Comparison of ENCODE assay signal across 9 cellular contexts in genomic region chr16:66524601-66525164, GRCh38. TPM values are rescaled to one million over a fixed set of nuclear protein-coding genes. Genes with fewer than 3 reads are reported as not detected.
DNase-seq lines count a peak whose midpoint lies in the region; ATAC-seq and TF ChIP-seq lines count a peak whose summit lies in the region.
"Had no signal": no experiment of that assay in that cellular context is flagged by ENCODE, and none has a peak within 500 bp of the region (broad histone marks: within the 10 kb centered on the region; RNA-seq: fewer than 3 reads in every experiment).

No MANE protein-coding gene starts in this region.

- H3K27ac ChIP-seq in colonic mucosa = peak overlapping the region; percentile 73

- H3K4me1 Mint-ChIP-seq in stimulated activated memory B cell treated with anti-CD40 and anti-IgM and Interleukin-4, amounts not matched to agents 10 μg/mL and 1 μg/mL and 100 μg/mL, for 72 hours = peaks cover 66% of the 10 kb centered on the region

- H3K4me2 ChIP-seq in Loucy (ENCODE audit: low read depth, low read length, poor library complexity, severe bottlenecking) = peak overlapping the region; percentile 71

- peak overlapping the region; percentile 63 for H3K9ac ChIP-seq in Loucy (ENCODE audit: low read depth, low read length, poor library complexity, severe bottlenecking)
- H3K9ac ChIP-seq in colonic mucosa (ENCODE audit: low read depth in 2 of 2, low read length in 2 of 2) = peak overlapping the region; percentile 0 to 26

- H3K36me3 ChIP-seq in Loucy (ENCODE audit: insufficient read depth, low read length) (peaks cover 5% of the 10 kb centered on the region; the same call in 1 of the 2 replicates), colonic mucosa (no peaks in the 10 kb centered on the region)

- H3K9me2 ChIP-seq in Loucy (replicated peaks; ENCODE audit: low read depth, low read length) = no peaks in the 10 kb centered on the region

- TF ChIP-seq CTCF in Loucy (conservative IDR thresholded peaks at IDR 0.05; ENCODE audit: low read length) (peak; percentile 22; the same call in 1 of the 2 replicates), colonic mucosa (IDR thresholded peaks at IDR 0.05) (no peak)

- H3K27ac Mint-ChIP-seq in stimulated activated memory B cell treated with anti-CD40 and anti-IgM and Interleukin-4, amounts not matched to agents 10 μg/mL and 1 μg/mL and 100 μg/mL, for 72 hours = peak overlapping the region; percentile 71

- peaks cover 74% of the 10 kb centered on the region for H3K4me1 ChIP-seq in Loucy (ENCODE audit: insufficient read depth, low read length, poor library complexity, severe bottlenecking)
- H3K4me1 ChIP-seq in colonic mucosa = no peaks in the 10 kb centered on the region

- H3K9me3 ChIP-seq in Loucy (ENCODE audit: insufficient read depth, low read depth, low read length) (no peaks in the 10 kb centered on the region), colonic mucosa (no peaks in the 10 kb centered on the region)

- H3K27me3 ChIP-seq in Loucy (ENCODE audit: insufficient read depth, low read length, poor library complexity, severe bottlenecking) (no peaks in the 10 kb centered on the region), colonic mucosa (no peaks in the 10 kb centered on the region)

- ATAC-seq in GM18502 (IDR thresholded peaks at IDR 0.05; ENCODE audit: poor library complexity, unreplicated experiment) (peak; percentile 68), GM21723 (IDR thresholded peaks at IDR 0.05; ENCODE audit: unreplicated experiment) (peak; percentile 64)
- ATAC-seq in stimulated activated memory B cell treated with anti-CD40 and anti-IgM and Interleukin-4, amounts not matched to agents 10 μg/mL and 1 μg/mL and 100 μg/mL, for 72 hours = peak; percentile 90

- peak overlapping the region; percentile 57 for H3K4me3 ChIP-seq in Loucy (ENCODE audit: low read length, poor library complexity, severe bottlenecking)
- no peak overlapping the region for H3K4me3 ChIP-seq in colonic mucosa

- no peak overlapping the region for H3K4me3 Mint-ChIP-seq in stimulated activated memory B cell treated with anti-CD40 and anti-IgM and Interleukin-4, amounts not matched to agents 10 μg/mL and 1 μg/mL and 100 μg/mL, for 72 hours

- no peaks in the 10 kb centered on the region for H3K36me3 Mint-ChIP-seq in stimulated activated memory B cell treated with anti-CD40 and anti-IgM and Interleukin-4, amounts not matched to agents 10 μg/mL and 1 μg/mL and 100 μg/mL, for 72 hours

- no peaks in the 10 kb centered on the region for H3K9me3 Mint-ChIP-seq in stimulated activated memory B cell treated with anti-CD40 and anti-IgM and Interleukin-4, amounts not matched to agents 10 μg/mL and 1 μg/mL and 100 μg/mL, for 72 hours

- peaks cover 13% of the 10 kb centered on the region for H3F3A ChIP-seq in Loucy (ENCODE audit: low read depth)

- H4K20me1 ChIP-seq in Loucy (ENCODE audit: insufficient read depth, low read length, poor library complexity, severe bottlenecking) = no peaks in the 10 kb centered on the region

- no peaks in the 10 kb centered on the region for H3K27me3 Mint-ChIP-seq in stimulated activated memory B cell treated with anti-CD40 and anti-IgM and Interleukin-4, amounts not matched to agents 10 μg/mL and 1 μg/mL and 100 μg/mL, for 72 hours

- H3K79me2 ChIP-seq in Loucy (ENCODE audit: insufficient read depth, low read length) = peaks cover 6% of the 10 kb centered on the region; the same call in 1 of the 2 replicates

- DNase-seq in colonic mucosa (peak; percentile 49), NCI-H1436 treated with DMSO at 0.1 percent for 48 hours (lab: John Stamatoyannopoulos, UW) (no peak), AG20443 (ENCODE audit: low spot score) (no peak), SW480 (ENCODE audit: low spot score) (no peak)

- intact Hi-C loops in colonic mucosa (cut with DNase I) = no loop called here

- H2AFZ ChIP-seq in Loucy (ENCODE audit: low read length) = no peak overlapping the region

RNA-seq across cellular contexts. Expression of gene TK2, which starts 25.2 kb away (rescaled TPM):
- 10 to 100 TPM; 11.9 to 17.0 TPM for total RNA-seq in colonic mucosa

RNA-seq across cellular contexts. Expression of gene CKLF, which starts 27.7 kb away (rescaled TPM):
- 10 to 100 TPM; 41.5 to 58.4 TPM for total RNA-seq in colonic mucosa

RNA-seq across cellular contexts. Expression of gene CMTM1, which starts 41.6 kb away (rescaled TPM):
- total RNA-seq in colonic mucosa = 1 to 10 TPM; 5.1 to 9.4 TPM

RNA-seq across cellular contexts. Expression of gene CMTM2, which starts 54.6 kb away (rescaled TPM):
- not detected for total RNA-seq in colonic mucosa
- total RNA-seq: M059J had no signal
